In genomic region chr11:72534859-72535547, GRCh38 we compare ENCODE assay signal across 18 cellular contexts.
DNase-seq lines count a peak whose midpoint lies in the region; ATAC-seq, FAIRE-seq and TF ChIP-seq lines count a peak whose summit lies in the region.
"Had no signal": no experiment of that assay in that cellular context is flagged by ENCODE, and none has a peak within 500 bp of the region (broad histone marks: within the 10 kb centered on the region; RNA-seq: fewer than 3 reads in every experiment).

No MANE protein-coding gene starts in this region.

- H3K27ac ChIP-seq in keratinocyte (ENCODE audit: control insufficient read depth, insufficient read depth, low read length) = no peak overlapping the region
- H3K27ac ChIP-seq: BLaER1, coronary artery, heart left ventricle, vagina had no signal

- peaks cover 9% of the 10 kb centered on the region for H3K4me1 ChIP-seq in keratinocyte (ENCODE audit: control insufficient read depth, extremely low read depth, insufficient read depth, low read length)
- H3K4me1 ChIP-seq: BLaER1, vagina had no signal

- TF ChIP-seq CTCF in keratinocyte (optimal IDR thresholded peaks at IDR 0.05 in 1 of 3, IDR thresholded peaks at IDR 0.05 in 1 of 3, conservative IDR thresholded peaks at IDR 0.05 in 1 of 3; ENCODE audit: extremely low read depth in 1 of 3, insufficient read depth in 2 of 3, low read length in 3 of 3) = peak in 1 of 3 experiments; percentile 40

- FAIRE-seq in H54 (lab: Jason Lieb, UNC) (peak; percentile 53), keratinocyte (lab: Jason Lieb, UNC) (no peak)
- FAIRE-seq: GM12892 had no signal

- dilution Hi-C loops in keratinocyte (cut with MboI; ENCODE audit: extremely low pct_ligation_motif_present, low sequenced_read_pairs) = no loop called here

- no peak overlapping the region for H3K4me3 ChIP-seq in keratinocyte (ENCODE audit: control insufficient read depth in 2 of 3, extremely low read depth in 1 of 3, insufficient read depth in 2 of 3, low read depth in 1 of 3, low read length in 3 of 3)
- H3K4me3 ChIP-seq: BLaER1, coronary artery, heart left ventricle, skin epidermis, vagina had no signal

- no peaks in the 10 kb centered on the region for H3K9me3 ChIP-seq in keratinocyte (ENCODE audit: control insufficient read depth, low read depth, low read length)
- H3K9me3 ChIP-seq: BLaER1, heart left ventricle, vagina had no signal

- intact Hi-C loops in head of caudate nucleus (cut with DNase I) = no loop called here
- intact Hi-C loops in left colon (cut with DNase I, micrococcal nuclease) = no loop called here

- no peak for TF ChIP-seq POLR2A in H54 (IDR thresholded peaks at IDR 0.05; ENCODE audit: low read depth, low read length)

- H3K4me2 ChIP-seq in keratinocyte (ENCODE audit: control insufficient read depth, extremely low read depth, insufficient read depth, low read depth, low read length) = peak overlapping the region; percentile 8
- H3K4me2 ChIP-seq: BLaER1 had no signal

- no peaks in the 10 kb centered on the region for H3K79me2 ChIP-seq in keratinocyte (ENCODE audit: control insufficient read depth, insufficient read depth, low read length)

- ATAC-seq in GM18502 (IDR thresholded peaks at IDR 0.05; ENCODE audit: poor library complexity, unreplicated experiment) = no peak
- no peak for ATAC-seq in left colon
- ATAC-seq: heart left ventricle had no signal

- H4K20me1 ChIP-seq in keratinocyte (ENCODE audit: control insufficient read depth, extremely low read depth, insufficient read depth, low read length) = no peaks in the 10 kb centered on the region
- H4K20me1 ChIP-seq: BLaER1 had no signal

- no peaks in the 10 kb centered on the region for H3K9me1 ChIP-seq in keratinocyte (ENCODE audit: control insufficient read depth, extremely low read depth, insufficient read depth, low read length)

- H2AFZ ChIP-seq in keratinocyte (ENCODE audit: control insufficient read depth, low read length) = peak overlapping the region; percentile 38

- no peaks in the 10 kb centered on the region for H3K27me3 ChIP-seq in keratinocyte (ENCODE audit: control insufficient read depth, extremely low read depth, insufficient read depth, low read length)
- H3K27me3 ChIP-seq: BLaER1, vagina had no signal

- no peak overlapping the region for H3K9ac ChIP-seq in keratinocyte (ENCODE audit: control insufficient read depth, extremely low read depth, insufficient read depth, low read length)
- H3K9ac ChIP-seq: BLaER1 had no signal

- DNase-seq in 8988T (peak; percentile 39), H54 (ENCODE audit: insufficient read length, low spot score) (peak; percentile 47), astrocyte of the hippocampus (ENCODE audit: low read depth, low spot score) (peak; percentile 54), keratinocyte (ENCODE audit: low read depth, low spot score) (no peak), HK-2 (ENCODE audit: unreplicated experiment) (no peak), head of caudate nucleus (no peak), left colon (no peak)
- DNase-seq: activated CD4-positive, alpha-beta T cell treated with anti-CD3 and anti-CD28 coated beads, Interleukin-2, amount 50 U/mL, for 1 hour; activated gamma-delta T cell treated with Interleukin-2 at 50 U/mL for 16 hours; heart left ventricle; Kasumi-1; SHP77 treated with DMSO at 0.1 percent for 48 hours had no signal

- no peaks in the 10 kb centered on the region for H3K36me3 ChIP-seq in keratinocyte (ENCODE audit: control insufficient read depth in 2 of 2, extremely low read depth in 1 of 2, insufficient read depth in 2 of 2, low read length in 2 of 2)
- H3K36me3 ChIP-seq: BLaER1, heart left ventricle, vagina had no signal

Comparison
In these comparisons a context has a peak if more than half of its experiments do, and no peak if none do; other contexts are left out.
1. DNase-seq: peak in 8988T (single experiment), H54 (single experiment) and astrocyte of the hippocampus (single experiment); none in keratinocyte (single experiment), HK-2 (single experiment), head of caudate nucleus (0 of 42) and left colon (0 of 2).